Comparison of ENCODE assay signal across 1 cellular context in the genomic region with DNA sequence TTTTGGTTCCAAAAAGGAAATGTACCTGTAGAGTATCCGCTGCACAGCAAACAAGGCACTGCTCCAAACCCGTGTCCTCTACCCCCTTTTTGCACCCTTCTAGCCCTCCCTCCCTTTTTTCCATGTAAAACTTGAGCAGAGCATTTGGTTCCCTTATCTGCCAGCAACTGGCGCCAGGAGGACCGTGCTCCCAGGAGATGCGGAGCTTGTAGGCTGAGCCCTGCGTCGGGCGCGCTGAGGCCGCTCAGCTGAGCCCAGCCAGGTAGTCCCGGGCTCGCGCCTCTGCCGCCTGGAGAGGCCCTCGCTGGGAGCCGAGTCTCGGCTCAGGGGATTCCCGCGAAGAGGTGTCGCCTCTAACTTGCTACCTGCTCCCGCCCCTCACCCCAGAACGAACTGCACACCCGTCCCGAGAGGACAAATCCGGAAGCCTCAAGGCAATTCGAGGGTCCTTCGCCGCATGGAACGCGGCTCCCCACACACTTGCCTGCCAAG.
TF ChIP-seq lines count a peak whose summit lies in the region.

No MANE protein-coding gene starts in this region.

TF ChIP-seq in HepG2, 621 proteins besides CTCF, POLR2A, EP300 and RAD21 (continued from another document and continues in another):
- TF ChIP-seq, protein P1, sequence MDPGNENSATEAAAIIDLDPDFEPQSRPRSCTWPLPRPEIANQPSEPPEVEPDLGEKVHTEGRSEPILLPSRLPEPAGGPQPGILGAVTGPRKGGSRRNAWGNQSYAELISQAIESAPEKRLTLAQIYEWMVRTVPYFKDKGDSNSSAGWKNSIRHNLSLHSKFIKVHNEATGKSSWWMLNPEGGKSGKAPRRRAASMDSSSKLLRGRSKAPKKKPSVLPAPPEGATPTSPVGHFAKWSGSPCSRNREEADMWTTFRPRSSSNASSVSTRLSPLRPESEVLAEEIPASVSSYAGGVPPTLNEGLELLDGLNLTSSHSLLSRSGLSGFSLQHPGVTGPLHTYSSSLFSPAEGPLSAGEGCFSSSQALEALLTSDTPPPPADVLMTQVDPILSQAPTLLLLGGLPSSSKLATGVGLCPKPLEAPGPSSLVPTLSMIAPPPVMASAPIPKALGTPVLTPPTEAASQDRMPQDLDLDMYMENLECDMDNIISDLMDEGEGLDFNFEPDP (CRISPR knock-in tag; conservative IDR thresholded peaks at IDR 0.05), result 0 out of 2 replicates have a peak, but pooled peaks have one; percentile 42
- TF ChIP-seq, protein P2, sequence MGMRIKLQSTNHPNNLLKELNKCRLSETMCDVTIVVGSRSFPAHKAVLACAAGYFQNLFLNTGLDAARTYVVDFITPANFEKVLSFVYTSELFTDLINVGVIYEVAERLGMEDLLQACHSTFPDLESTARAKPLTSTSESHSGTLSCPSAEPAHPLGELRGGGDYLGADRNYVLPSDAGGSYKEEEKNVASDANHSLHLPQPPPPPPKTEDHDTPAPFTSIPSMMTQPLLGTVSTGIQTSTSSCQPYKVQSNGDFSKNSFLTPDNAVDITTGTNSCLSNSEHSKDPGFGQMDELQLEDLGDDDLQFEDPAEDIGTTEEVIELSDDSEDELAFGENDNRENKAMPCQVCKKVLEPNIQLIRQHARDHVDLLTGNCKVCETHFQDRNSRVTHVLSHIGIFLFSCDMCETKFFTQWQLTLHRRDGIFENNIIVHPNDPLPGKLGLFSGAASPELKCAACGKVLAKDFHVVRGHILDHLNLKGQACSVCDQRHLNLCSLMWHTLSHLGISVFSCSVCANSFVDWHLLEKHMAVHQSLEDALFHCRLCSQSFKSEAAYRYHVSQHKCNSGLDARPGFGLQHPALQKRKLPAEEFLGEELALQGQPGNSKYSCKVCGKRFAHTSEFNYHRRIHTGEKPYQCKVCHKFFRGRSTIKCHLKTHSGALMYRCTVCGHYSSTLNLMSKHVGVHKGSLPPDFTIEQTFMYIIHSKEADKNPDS (CRISPR knock-in tag; IDR thresholded peaks at IDR 0.05), result peak; percentile 85; the same call in 1 of the 2 replicates
- TF ChIP-seq SIN3B (IDR thresholded peaks at IDR 0.05; ENCODE audit: low read length) (no peak), ZNF850 (CRISPR knock-in tag; conservative IDR thresholded peaks at IDR 0.05) (no peak), MATR3 (CRISPR knock-in tag; IDR thresholded peaks at IDR 0.05) (no peak), XBP1 (CRISPR knock-in tag; IDR thresholded peaks at IDR 0.05) (0 out of 2 replicates have a peak, but pooled peaks have one; percentile 10), ZNF781 (CRISPR knock-in tag; IDR thresholded peaks at IDR 0.05; ENCODE audit: borderline replicate concordance, not compliant biosample characterization) (peak; percentile 28), ZNF296 (CRISPR knock-in tag; conservative IDR thresholded peaks at IDR 0.05) (no peak), MAZ (IDR thresholded peaks at IDR 0.05; ENCODE audit: borderline replicate concordance, low read depth, low read length) (no peak), MAZ (CRISPR knock-in tag; IDR thresholded peaks at IDR 0.05; ENCODE audit: low read depth) (no peak), KMT2B (CRISPR knock-in tag; IDR thresholded peaks at IDR 0.05) (peak; percentile 13), ZNF225 (CRISPR knock-in tag; IDR thresholded peaks at IDR 0.05) (0 out of 2 replicates have a peak, but pooled peaks have one; percentile 19), MIXL1 (CRISPR knock-in tag; IDR thresholded peaks at IDR 0.05) (no peak), NFE2L2 (IDR thresholded peaks at IDR 0.05; ENCODE audit: low read length) (no peak), ZNF354B (CRISPR knock-in tag; IDR thresholded peaks at IDR 0.05) (no peak), KLF13 (CRISPR knock-in tag; IDR thresholded peaks at IDR 0.05) (0 out of 2 replicates have a peak, but pooled peaks have one; percentile 54), TP53 (CRISPR knock-in tag; conservative IDR thresholded peaks at IDR 0.05) (0 out of 2 replicates have a peak, but pooled peaks have one; percentile 37), ZSCAN31 (CRISPR knock-in tag; IDR thresholded peaks at IDR 0.05; ENCODE audit: low read depth) (0 out of 2 replicates have a peak, but pooled peaks have one; percentile 22), RXRA (CRISPR knock-in tag; IDR thresholded peaks at IDR 0.05) (peak; percentile 9; the same call in 1 of the 2 replicates), ZNF264 (CRISPR knock-in tag; IDR thresholded peaks at IDR 0.05) (peak; percentile 66; the same call in 1 of the 2 replicates), IRF2 (CRISPR knock-in tag; IDR thresholded peaks at IDR 0.05) (no peak), CBFB (CRISPR knock-in tag; IDR thresholded peaks at IDR 0.05) (0 out of 2 replicates have a peak, but pooled peaks have one; percentile 37), MYNN (CRISPR knock-in tag; IDR thresholded peaks at IDR 0.05; ENCODE audit: low read depth) (no peak), POLR2AphosphoS5 (IDR thresholded peaks at IDR 0.05; ENCODE audit: low read depth, low read length) (no peak), FOXM1 (CRISPR knock-in tag; IDR thresholded peaks at IDR 0.05) (no peak), SAP130 (CRISPR knock-in tag; IDR thresholded peaks at IDR 0.05; ENCODE audit: low read depth) (0 out of 2 replicates have a peak, but pooled peaks have one; percentile 1), REPIN1 (CRISPR knock-in tag; IDR thresholded peaks at IDR 0.05; ENCODE audit: borderline replicate concordance, low read depth) (no peak)
- TF ChIP-seq, protein P3, sequence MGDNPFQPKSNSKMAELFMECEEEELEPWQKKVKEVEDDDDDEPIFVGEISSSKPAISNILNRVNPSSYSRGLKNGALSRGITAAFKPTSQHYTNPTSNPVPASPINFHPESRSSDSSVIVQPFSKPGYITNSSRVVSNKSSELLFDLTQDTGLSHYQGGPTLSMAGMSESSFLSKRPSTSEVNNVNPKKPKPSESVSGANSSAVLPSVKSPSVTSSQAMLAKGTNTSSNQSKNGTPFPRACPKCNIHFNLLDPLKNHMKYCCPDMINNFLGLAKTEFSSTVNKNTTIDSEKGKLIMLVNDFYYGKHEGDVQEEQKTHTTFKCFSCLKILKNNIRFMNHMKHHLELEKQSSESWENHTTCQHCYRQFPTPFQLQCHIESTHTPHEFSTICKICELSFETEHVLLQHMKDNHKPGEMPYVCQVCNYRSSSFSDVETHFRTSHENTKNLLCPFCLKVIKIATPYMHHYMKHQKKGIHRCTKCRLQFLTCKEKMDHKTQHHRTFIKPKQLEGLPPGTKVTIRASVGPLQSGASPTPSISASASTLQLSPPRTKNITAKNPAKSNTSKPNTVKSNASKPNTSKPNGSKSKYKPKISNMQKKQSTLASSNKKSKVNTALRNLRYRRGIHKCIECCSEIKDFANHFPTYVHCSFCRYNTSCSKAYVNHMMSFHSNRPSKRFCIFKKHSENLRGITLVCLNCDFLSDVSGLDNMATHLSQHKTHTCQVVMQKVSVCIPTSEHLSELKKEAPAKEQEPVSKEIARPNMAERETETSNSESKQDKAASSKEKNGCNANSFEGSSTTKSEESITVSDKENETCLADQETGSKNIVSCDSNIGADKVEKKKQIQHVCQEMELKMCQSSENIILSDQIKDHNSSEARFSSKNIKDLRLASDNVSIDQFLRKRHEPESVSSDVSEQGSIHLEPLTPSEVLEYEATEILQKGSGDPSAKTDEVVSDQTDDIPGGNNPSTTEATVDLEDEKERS (CRISPR knock-in tag; IDR thresholded peaks at IDR 0.05), result peak; percentile 53; the same call in 1 of the 2 replicates
- TF ChIP-seq, protein P4, sequence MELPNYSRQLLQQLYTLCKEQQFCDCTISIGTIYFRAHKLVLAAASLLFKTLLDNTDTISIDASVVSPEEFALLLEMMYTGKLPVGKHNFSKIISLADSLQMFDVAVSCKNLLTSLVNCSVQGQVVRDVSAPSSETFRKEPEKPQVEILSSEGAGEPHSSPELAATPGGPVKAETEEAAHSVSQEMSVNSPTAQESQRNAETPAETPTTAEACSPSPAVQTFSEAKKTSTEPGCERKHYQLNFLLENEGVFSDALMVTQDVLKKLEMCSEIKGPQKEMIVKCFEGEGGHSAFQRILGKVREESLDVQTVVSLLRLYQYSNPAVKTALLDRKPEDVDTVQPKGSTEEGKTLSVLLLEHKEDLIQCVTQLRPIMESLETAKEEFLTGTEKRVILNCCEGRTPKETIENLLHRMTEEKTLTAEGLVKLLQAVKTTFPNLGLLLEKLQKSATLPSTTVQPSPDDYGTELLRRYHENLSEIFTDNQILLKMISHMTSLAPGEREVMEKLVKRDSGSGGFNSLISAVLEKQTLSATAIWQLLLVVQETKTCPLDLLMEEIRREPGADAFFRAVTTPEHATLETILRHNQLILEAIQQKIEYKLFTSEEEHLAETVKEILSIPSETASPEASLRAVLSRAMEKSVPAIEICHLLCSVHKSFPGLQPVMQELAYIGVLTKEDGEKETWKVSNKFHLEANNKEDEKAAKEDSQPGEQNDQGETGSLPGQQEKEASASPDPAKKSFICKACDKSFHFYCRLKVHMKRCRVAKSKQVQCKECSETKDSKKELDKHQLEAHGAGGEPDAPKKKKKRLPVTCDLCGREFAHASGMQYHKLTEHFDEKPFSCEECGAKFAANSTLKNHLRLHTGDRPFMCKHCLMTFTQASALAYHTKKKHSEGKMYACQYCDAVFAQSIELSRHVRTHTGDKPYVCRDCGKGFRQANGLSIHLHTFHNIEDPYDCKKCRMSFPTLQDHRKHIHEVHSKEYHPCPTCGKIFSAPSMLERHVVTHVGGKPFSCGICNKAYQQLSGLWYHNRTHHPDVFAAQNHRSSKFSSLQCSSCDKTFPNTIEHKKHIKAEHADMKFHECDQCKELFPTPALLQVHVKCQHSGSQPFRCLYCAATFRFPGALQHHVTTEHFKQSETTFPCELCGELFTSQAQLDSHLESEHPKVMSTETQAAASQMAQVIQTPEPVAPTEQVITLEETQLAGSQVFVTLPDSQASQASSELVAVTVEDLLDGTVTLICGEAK (IDR thresholded peaks at IDR 0.05), result no peak
- TF ChIP-seq, protein P4 (CRISPR knock-in tag; IDR thresholded peaks at IDR 0.05), result no peak; the same call in 1 of the 2 replicates
- TF ChIP-seq, protein P5, sequence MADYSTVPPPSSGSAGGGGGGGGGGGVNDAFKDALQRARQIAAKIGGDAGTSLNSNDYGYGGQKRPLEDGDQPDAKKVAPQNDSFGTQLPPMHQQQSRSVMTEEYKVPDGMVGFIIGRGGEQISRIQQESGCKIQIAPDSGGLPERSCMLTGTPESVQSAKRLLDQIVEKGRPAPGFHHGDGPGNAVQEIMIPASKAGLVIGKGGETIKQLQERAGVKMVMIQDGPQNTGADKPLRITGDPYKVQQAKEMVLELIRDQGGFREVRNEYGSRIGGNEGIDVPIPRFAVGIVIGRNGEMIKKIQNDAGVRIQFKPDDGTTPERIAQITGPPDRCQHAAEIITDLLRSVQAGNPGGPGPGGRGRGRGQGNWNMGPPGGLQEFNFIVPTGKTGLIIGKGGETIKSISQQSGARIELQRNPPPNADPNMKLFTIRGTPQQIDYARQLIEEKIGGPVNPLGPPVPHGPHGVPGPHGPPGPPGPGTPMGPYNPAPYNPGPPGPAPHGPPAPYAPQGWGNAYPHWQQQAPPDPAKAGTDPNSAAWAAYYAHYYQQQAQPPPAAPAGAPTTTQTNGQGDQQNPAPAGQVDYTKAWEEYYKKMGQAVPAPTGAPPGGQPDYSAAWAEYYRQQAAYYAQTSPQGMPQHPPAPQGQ (CRISPR knock-in tag; IDR thresholded peaks at IDR 0.05; ENCODE audit: borderline replicate concordance), result no peak
- TF ChIP-seq, protein P6, sequence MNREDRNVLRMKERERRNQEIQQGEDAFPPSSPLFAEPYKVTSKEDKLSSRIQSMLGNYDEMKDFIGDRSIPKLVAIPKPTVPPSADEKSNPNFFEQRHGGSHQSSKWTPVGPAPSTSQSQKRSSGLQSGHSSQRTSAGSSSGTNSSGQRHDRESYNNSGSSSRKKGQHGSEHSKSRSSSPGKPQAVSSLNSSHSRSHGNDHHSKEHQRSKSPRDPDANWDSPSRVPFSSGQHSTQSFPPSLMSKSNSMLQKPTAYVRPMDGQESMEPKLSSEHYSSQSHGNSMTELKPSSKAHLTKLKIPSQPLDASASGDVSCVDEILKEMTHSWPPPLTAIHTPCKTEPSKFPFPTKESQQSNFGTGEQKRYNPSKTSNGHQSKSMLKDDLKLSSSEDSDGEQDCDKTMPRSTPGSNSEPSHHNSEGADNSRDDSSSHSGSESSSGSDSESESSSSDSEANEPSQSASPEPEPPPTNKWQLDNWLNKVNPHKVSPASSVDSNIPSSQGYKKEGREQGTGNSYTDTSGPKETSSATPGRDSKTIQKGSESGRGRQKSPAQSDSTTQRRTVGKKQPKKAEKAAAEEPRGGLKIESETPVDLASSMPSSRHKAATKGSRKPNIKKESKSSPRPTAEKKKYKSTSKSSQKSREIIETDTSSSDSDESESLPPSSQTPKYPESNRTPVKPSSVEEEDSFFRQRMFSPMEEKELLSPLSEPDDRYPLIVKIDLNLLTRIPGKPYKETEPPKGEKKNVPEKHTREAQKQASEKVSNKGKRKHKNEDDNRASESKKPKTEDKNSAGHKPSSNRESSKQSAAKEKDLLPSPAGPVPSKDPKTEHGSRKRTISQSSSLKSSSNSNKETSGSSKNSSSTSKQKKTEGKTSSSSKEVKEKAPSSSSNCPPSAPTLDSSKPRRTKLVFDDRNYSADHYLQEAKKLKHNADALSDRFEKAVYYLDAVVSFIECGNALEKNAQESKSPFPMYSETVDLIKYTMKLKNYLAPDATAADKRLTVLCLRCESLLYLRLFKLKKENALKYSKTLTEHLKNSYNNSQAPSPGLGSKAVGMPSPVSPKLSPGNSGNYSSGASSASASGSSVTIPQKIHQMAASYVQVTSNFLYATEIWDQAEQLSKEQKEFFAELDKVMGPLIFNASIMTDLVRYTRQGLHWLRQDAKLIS (CRISPR knock-in tag; IDR thresholded peaks at IDR 0.05), result no peak
- TF ChIP-seq, protein P7, sequence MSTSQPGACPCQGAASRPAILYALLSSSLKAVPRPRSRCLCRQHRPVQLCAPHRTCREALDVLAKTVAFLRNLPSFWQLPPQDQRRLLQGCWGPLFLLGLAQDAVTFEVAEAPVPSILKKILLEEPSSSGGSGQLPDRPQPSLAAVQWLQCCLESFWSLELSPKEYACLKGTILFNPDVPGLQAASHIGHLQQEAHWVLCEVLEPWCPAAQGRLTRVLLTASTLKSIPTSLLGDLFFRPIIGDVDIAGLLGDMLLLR (CRISPR knock-in tag; IDR thresholded peaks at IDR 0.05), result peak; percentile 0; the same call in 1 of the 2 replicates
